In genomic region chr10:70733051-70733450, GRCh38 we compare ENCODE assay signal across 22 cellular contexts. TPM values are rescaled to one million over a fixed set of nuclear protein-coding genes. Genes with fewer than 3 reads are reported as not detected.
DNase-seq lines count a peak whose midpoint lies in the region; ATAC-seq and TF ChIP-seq lines count a peak whose summit lies in the region.
"Had no signal": no experiment of that assay in that cellular context is flagged by ENCODE, and none has a peak within 500 bp of the region (broad histone marks: within the 10 kb centered on the region; RNA-seq: fewer than 3 reads in every experiment).

No MANE protein-coding gene starts in this region.

- intact Hi-C loops in activated naive CD4-positive, alpha-beta T cell treated with anti-CD3 and anti-CD28 coated beads for 36 hours (cut with micrococcal nuclease), result no loop called here

- peak; percentile 40 for ATAC-seq in SK-N-SH treated with all-trans-retinoic acid at 6 μM for 48 hours
- no peak for ATAC-seq in HG03378 (IDR thresholded peaks at IDR 0.05; ENCODE audit: unreplicated experiment)

- CTCF ChIA-PET in AG04450 (lab: Charles Lee), result interaction anchor here (1.2 kb wide), 1 partner anchor 113 kb away, joined by 4 read pairs; no protein-coding TSS in a partner anchor
- CTCF ChIA-PET in activated naive CD4-positive, alpha-beta T cell treated with anti-CD3 and anti-CD28 coated beads for 36 hours (lab: Charles Lee), result interaction anchor here (1.2 kb wide), 1 partner anchor 272 kb away, joined by 4 read pairs; no protein-coding TSS in a partner anchor

- H3K4me3 ChIP-seq in AG04450 (ENCODE audit: low read depth, low read length) (no peak overlapping the region), fibroblast of mammary gland (ENCODE audit: control insufficient read depth, low read depth, low read length) (no peak overlapping the region)
- H3K4me3 ChIP-seq: HAP-1, SK-N-MC had no signal

- peaks cover 3% of the 10 kb centered on the region; the same call in 1 of the 2 replicates for H3K9me3 ChIP-seq in AG04450 (ENCODE audit: control insufficient read depth, insufficient read depth, low read length)
- H3K9me3 ChIP-seq: HAP-1 had no signal

- no peaks in the 10 kb centered on the region for H3K27me3 Mint-ChIP-seq in activated naive CD4-positive, alpha-beta T cell treated with anti-CD3 and anti-CD28 coated beads for 36 hours (ENCODE audit: low read depth)
- H3K27me3 Mint-ChIP-seq: CD8-positive, alpha-beta memory T cell had no signal

- TF ChIP-seq CTCF in AG04450 (IDR thresholded peaks at IDR 0.05; ENCODE audit: low read depth, low read length) (no peak), fibroblast of mammary gland (conservative IDR thresholded peaks at IDR 0.05; ENCODE audit: control insufficient read depth, insufficient read depth, low read depth, low read length) (no peak)

- no peak overlapping the region for H3K27ac Mint-ChIP-seq in activated naive CD4-positive, alpha-beta T cell treated with anti-CD3 and anti-CD28 coated beads for 36 hours

- POLR2A ChIA-PET in AG04450 (lab: Yijun Ruan, JAX), result interaction anchor here (0.6 to 0.9 kb wide), 2 partner anchors 9 to 57 kb away, joined by 3 to 4 read pairs; no protein-coding TSS in a partner anchor

- no peaks in the 10 kb centered on the region for H3K9me3 Mint-ChIP-seq in activated naive CD4-positive, alpha-beta T cell treated with anti-CD3 and anti-CD28 coated beads for 36 hours
- H3K9me3 Mint-ChIP-seq: CD8-positive, alpha-beta memory T cell had no signal

- no peak for DNase-seq in AG04450 (ENCODE audit: low read depth, low spot score)
- DNase-seq in GM03348 (ENCODE audit: low spot score), result peak; percentile 42
- peak; percentile 37 for DNase-seq in fibroblast of mammary gland (ENCODE audit: low read depth)
- DNase-seq in activated naive CD4-positive, alpha-beta T cell treated with anti-CD3 and anti-CD28 coated beads for 36 hours, result no peak
- DNase-seq in kidney glomerular epithelial cell (lab: John Stamatoyannopoulos, UW), result no peak
- no peak for DNase-seq in putamen (ENCODE audit: low spot score)
- DNase-seq: C1 segment of cervical spinal cord; CD8-positive, alpha-beta memory T cell; DMS53; KG1; MV-4-11; NCI-H1694 treated with DMSO at 0.1 percent for 48 hours; NCI-H2107; NCI-H510A; NCI-H748 treated with DMSO at 0.1 percent for 48 hours; SHP77 had no signal

- peak overlapping the region; percentile 31 for H3K27ac ChIP-seq in AG04450 (ENCODE audit: low read depth, low read length)
- H3K27ac ChIP-seq: 22Rv1, SK-N-MC had no signal

- no peaks in the 10 kb centered on the region for H3K36me3 Mint-ChIP-seq in activated naive CD4-positive, alpha-beta T cell treated with anti-CD3 and anti-CD28 coated beads for 36 hours (ENCODE audit: low read depth)
- H3K36me3 Mint-ChIP-seq: CD8-positive, alpha-beta memory T cell had no signal

- H3K4me3 Mint-ChIP-seq in activated naive CD4-positive, alpha-beta T cell treated with anti-CD3 and anti-CD28 coated beads for 36 hours, result no peak overlapping the region
- H3K4me3 Mint-ChIP-seq: CD8-positive, alpha-beta memory T cell had no signal

- peaks cover 9% of the 10 kb centered on the region for H3K27me3 ChIP-seq in AG04450 (ENCODE audit: control insufficient read depth, insufficient read depth, low read length)

- H3K4me1 Mint-ChIP-seq in activated naive CD4-positive, alpha-beta T cell treated with anti-CD3 and anti-CD28 coated beads for 36 hours (ENCODE audit: low read depth), result no peaks in the 10 kb centered on the region
- H3K4me1 Mint-ChIP-seq: CD8-positive, alpha-beta memory T cell had no signal

TF ChIP-seq in SK-N-SH treated with all-trans-retinoic acid at 6 μM for 48 hours, 23 proteins besides CTCF, POLR2A, EP300 and RAD21:
- TF ChIP-seq ZFP3 (CRISPR knock-in tag; IDR thresholded peaks at IDR 0.05) (no peak), TCF4 (CRISPR knock-in tag; IDR thresholded peaks at IDR 0.05; ENCODE audit: borderline replicate concordance) (no peak), ARNTL (CRISPR knock-in tag; IDR thresholded peaks at IDR 0.05; ENCODE audit: borderline replicate concordance, low read depth) (no peak), TOX (CRISPR knock-in tag; IDR thresholded peaks at IDR 0.05; ENCODE audit: borderline replicate concordance) (no peak), CREB5 (CRISPR knock-in tag; IDR thresholded peaks at IDR 0.05; ENCODE audit: low read depth) (no peak), BACH2 (CRISPR knock-in tag; IDR thresholded peaks at IDR 0.05; ENCODE audit: borderline replicate concordance) (no peak), RARB (CRISPR knock-in tag; IDR thresholded peaks at IDR 0.05) (no peak), CSDC2 (CRISPR knock-in tag; IDR thresholded peaks at IDR 0.05) (no peak), ZNF565 (CRISPR knock-in tag; conservative IDR thresholded peaks at IDR 0.05; ENCODE audit: low read depth) (no peak), ESRRG (CRISPR knock-in tag; IDR thresholded peaks at IDR 0.05) (no peak), ISL1 (CRISPR knock-in tag; IDR thresholded peaks at IDR 0.05) (no peak), PATZ1 (CRISPR knock-in tag; IDR thresholded peaks at IDR 0.05; ENCODE audit: borderline replicate concordance) (no peak), PPARA (CRISPR knock-in tag; IDR thresholded peaks at IDR 0.05; ENCODE audit: borderline replicate concordance) (no peak)

RNA-seq across cellular contexts. Expression of gene TBATA, which starts 52.1 kb away (rescaled TPM):
- polyA plus RNA-seq in AG04450 (2011; rRNA removed), result not detected in 2 replicates
- polyA minus RNA-seq in AG04450 (2011; rRNA and poly(A)+ RNA removed), result not detected in 2 replicates
- total RNA-seq in activated naive CD4-positive, alpha-beta T cell treated with anti-CD3 and anti-CD28 coated beads for 36 hours, result not detected
- total RNA-seq: CD8-positive, alpha-beta memory T cell; RPMI7951 had no signal
- polyA plus RNA-seq: CD8-positive, alpha-beta memory T cell had no signal

Comparison
In these comparisons a context has a peak if more than half of its experiments do, and no peak if none do; other contexts are left out.
1. DNase-seq: peak in GM03348 (single experiment) and fibroblast of mammary gland (single experiment); none in AG04450 (single experiment), activated naive CD4-positive, alpha-beta T cell treated with anti-CD3 and anti-CD28 coated beads for 36 hours (single experiment), kidney glomerular epithelial cell (single experiment) and putamen (single experiment).